Comparison of ENCODE assay signal across 8 cellular contexts in the genomic region with DNA sequence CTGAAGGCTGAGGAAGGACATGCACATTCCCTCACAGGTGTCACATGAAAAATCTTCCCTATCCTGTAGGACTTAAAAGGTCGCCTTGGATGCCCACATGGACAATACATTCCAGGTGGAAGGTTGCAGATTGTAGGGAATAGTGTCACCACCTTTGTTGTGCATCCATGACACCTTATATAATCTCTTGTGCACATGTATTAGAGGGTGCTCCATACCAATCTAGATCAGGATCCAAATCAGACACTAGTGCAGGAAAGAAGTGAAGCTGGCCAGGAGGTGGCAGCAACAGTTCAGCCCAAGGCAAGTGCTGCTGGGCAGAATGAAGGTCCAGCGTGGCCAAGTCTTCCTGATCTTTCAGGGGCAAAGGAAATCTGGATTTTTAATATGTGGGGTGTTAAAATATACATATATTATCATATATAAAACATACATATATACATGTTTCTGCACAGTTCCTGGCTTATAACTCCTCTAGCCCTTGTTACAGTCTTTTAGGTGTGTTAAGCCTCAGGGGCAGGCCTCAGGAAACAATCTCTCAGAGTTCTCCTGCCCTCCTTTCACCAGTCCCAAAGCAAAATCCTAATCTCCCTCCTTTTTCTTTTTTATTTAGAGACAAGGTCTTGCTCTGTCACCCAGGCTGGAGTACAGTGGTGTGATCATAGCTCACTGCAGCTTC. TPM values are rescaled to one million over a fixed set of nuclear protein-coding genes. Genes with fewer than 3 reads are reported as not detected.
A peak's percentile ranks its signal among the peaks of the same experiment; 100 is the strongest.
DNase-seq lines count a peak whose midpoint lies in the region; ATAC-seq and TF ChIP-seq lines count a peak whose summit lies in the region.

No MANE protein-coding gene starts in this region.

- no peak overlapping the region for H3K4me3 Mint-ChIP-seq in activated naive CD8-positive, alpha-beta T cell treated with anti-CD3 and anti-CD28 coated beads, Interleukin-2, amount 10 ng/mL, durations not matched to agents 7 days and 5 days

- TF ChIP-seq POLR2A in prostate gland (IDR thresholded peaks at IDR 0.05), result no peak

- intact Hi-C loops in left cardiac atrium (cut with DNase I) (loop anchor here in 1 of 2 donors (5.0 to 10.0 kb wide), 2 partner anchors 159 to 272 kb away; no protein-coding TSS in a partner anchor), prostate gland (cut with DNase I) (loop anchor here (5.0 kb wide), 1 partner anchor 162 kb away; no protein-coding TSS in a partner anchor)

- H3K27me3 Mint-ChIP-seq in activated naive CD8-positive, alpha-beta T cell treated with anti-CD3 and anti-CD28 coated beads, Interleukin-2, amount 10 ng/mL, durations not matched to agents 7 days and 5 days, result no peaks in the 10 kb centered on the region

- H3K36me3 Mint-ChIP-seq in activated naive CD8-positive, alpha-beta T cell treated with anti-CD3 and anti-CD28 coated beads, Interleukin-2, amount 10 ng/mL, durations not matched to agents 7 days and 5 days, result peaks cover 13% of the 10 kb centered on the region

- TF ChIP-seq CTCF in RWPE2 (IDR thresholded peaks at IDR 0.05; ENCODE audit: poor library complexity, severe bottlenecking) (peak; percentile 86), prostate gland (IDR thresholded peaks at IDR 0.05) (peak in 3 of 4 experiments; percentile 44 to 73 (median 66))

- WGBS in prostate gland, result 57% methylated on average over 2 of the region's 2 CpGs

- no peaks in the 10 kb centered on the region for H3K27me3 ChIP-seq in RWPE2 (ENCODE audit: insufficient read depth, poor library complexity, severe bottlenecking)
- H3K27me3 ChIP-seq in prostate gland (replicated peaks; ENCODE audit: insufficient read depth), result no peaks in the 10 kb centered on the region

- H3K27ac ChIP-seq in RWPE2 (ENCODE audit: poor library complexity, severe bottlenecking), result no peak overlapping the region
- H3K27ac ChIP-seq in prostate gland, result no peak overlapping the region

- peak overlapping the region; percentile 68 for H3K27ac Mint-ChIP-seq in activated naive CD8-positive, alpha-beta T cell treated with anti-CD3 and anti-CD28 coated beads, Interleukin-2, amount 10 ng/mL, durations not matched to agents 7 days and 5 days

- peak; percentile 7 for DNase-seq in activated CD4-positive, CD25-positive, alpha-beta regulatory T cell treated with anti-CD3 and anti-CD28 coated beads, Interleukin-2, amount 50 U/mL, for 16 hours (ENCODE audit: low read depth, low spot score)
- no peak for DNase-seq in activated CD4-positive, CD25-positive, alpha-beta regulatory T cell treated with anti-CD3 and anti-CD28 coated beads, Interleukin-2, amount 50 U/mL, for 72 hours
- peak; percentile 35 for DNase-seq in Jurkat, Clone E6-1 (ENCODE audit: low read depth, low spot score)
- DNase-seq in RWPE2 (ENCODE audit: low spot score) (no peak), left cardiac atrium (peak; percentile 76), prostate gland (ENCODE audit: low spot score) (peak; percentile 54)
- DNase-seq in activated naive CD8-positive, alpha-beta T cell treated with anti-CD3 and anti-CD28 coated beads, Interleukin-2, amount 10 ng/mL, durations not matched to agents 7 days and 5 days, result peak; percentile 60

- H3K4me1 Mint-ChIP-seq in activated naive CD8-positive, alpha-beta T cell treated with anti-CD3 and anti-CD28 coated beads, Interleukin-2, amount 10 ng/mL, durations not matched to agents 7 days and 5 days, result peaks cover 8% of the 10 kb centered on the region

- no peak overlapping the region for H3K4me3 ChIP-seq in Jurkat, Clone E6-1 (ENCODE audit: low read length)
- H3K4me3 ChIP-seq in RWPE2 (ENCODE audit: severe bottlenecking) (no peak overlapping the region), prostate gland (no peak overlapping the region)

- H3K9me3 ChIP-seq in RWPE2 (ENCODE audit: severe bottlenecking), result no peaks in the 10 kb centered on the region
- no peaks in the 10 kb centered on the region for H3K9me3 ChIP-seq in prostate gland

- H3K4me1 ChIP-seq in RWPE2 (ENCODE audit: insufficient read depth, poor library complexity, severe bottlenecking), result peaks cover 3% of the 10 kb centered on the region
- no peaks in the 10 kb centered on the region for H3K4me1 ChIP-seq in prostate gland (replicated peaks)

- POLR2A ChIA-PET in activated naive CD8-positive, alpha-beta T cell treated with anti-CD3 and anti-CD28 coated beads, Interleukin-2, amount 10 ng/mL, durations not matched to agents 7 days and 5 days (lab: Charles Lee), result interaction anchor here (0.6 to 3.1 kb wide), 6 partner anchors 16 to 272 kb away, joined by 3 to 24 read pairs (median 3); partner anchors contain the start of genes NIF3L1 and PPIL3

- H3K36me3 ChIP-seq in RWPE2 (ENCODE audit: low read depth) (peaks cover 67% of the 10 kb centered on the region), prostate gland (peaks cover 3 to 10% of the 10 kb centered on the region in 2 donors)

- ATAC-seq in RWPE2 (ENCODE audit: low read depth) (peak; percentile 82), left cardiac atrium (peak; percentile 75 to 85), HG02798 (IDR thresholded peaks at IDR 0.05; ENCODE audit: poor library complexity, unreplicated experiment) (no peak)
- peak; percentile 55 for ATAC-seq in activated naive CD8-positive, alpha-beta T cell treated with anti-CD3 and anti-CD28 coated beads, Interleukin-2, amount 10 ng/mL, durations not matched to agents 7 days and 5 days (ENCODE audit: low read depth)

- H3K9me3 Mint-ChIP-seq in activated naive CD8-positive, alpha-beta T cell treated with anti-CD3 and anti-CD28 coated beads, Interleukin-2, amount 10 ng/mL, durations not matched to agents 7 days and 5 days, result no peaks in the 10 kb centered on the region

RNA-seq across cellular contexts. Expression of gene NIF3L1, which starts 16.6 kb away (rescaled TPM):
- polyA plus RNA-seq in Jurkat, Clone E6-1 (2012; ENCODE audit: insufficient read depth, insufficient read length), result 71.0 TPM
- total RNA-seq in activated naive CD8-positive, alpha-beta T cell treated with anti-CD3 and anti-CD28 coated beads, Interleukin-2, amount 10 ng/mL, durations not matched to agents 7 days and 5 days, result 10 to 100 TPM; 36.9 to 37.7 TPM
- total RNA-seq in left cardiac atrium (10 to 100 TPM; 17.0 to 20.2 TPM), prostate gland (10 to 100 TPM; 22.4 to 27.7 TPM)

RNA-seq across cellular contexts. Expression of gene PPIL3, which starts 16.9 kb away (rescaled TPM):
- polyA plus RNA-seq in Jurkat, Clone E6-1 (2012; ENCODE audit: insufficient read depth, insufficient read length), result 51.0 TPM
- 10 to 100 TPM; 44.2 to 45.2 TPM for total RNA-seq in activated naive CD8-positive, alpha-beta T cell treated with anti-CD3 and anti-CD28 coated beads, Interleukin-2, amount 10 ng/mL, durations not matched to agents 7 days and 5 days
- 10 to 100 TPM; 22.6 to 25.9 TPM for total RNA-seq in left cardiac atrium
- 10 to 100 TPM; 15.2 to 30.1 TPM for total RNA-seq in prostate gland

RNA-seq across cellular contexts. Expression of gene CLK1, which starts 41.3 kb away (rescaled TPM):
- 55.3 TPM for polyA plus RNA-seq in Jurkat, Clone E6-1 (2012; ENCODE audit: insufficient read depth, insufficient read length)
- 100 to 1,000 TPM; 204 to 228 TPM for total RNA-seq in activated naive CD8-positive, alpha-beta T cell treated with anti-CD3 and anti-CD28 coated beads, Interleukin-2, amount 10 ng/mL, durations not matched to agents 7 days and 5 days
- total RNA-seq in left cardiac atrium, result 10 to 100 TPM; 52.9 to 54.6 TPM
- total RNA-seq in prostate gland, result 100 to 1,000 TPM; 126 to 131 TPM

RNA-seq across cellular contexts. Expression of gene ORC2, which starts 57.7 kb away (rescaled TPM):
- 41.6 TPM for polyA plus RNA-seq in Jurkat, Clone E6-1 (2012; ENCODE audit: insufficient read depth, insufficient read length)
- total RNA-seq in activated naive CD8-positive, alpha-beta T cell treated with anti-CD3 and anti-CD28 coated beads, Interleukin-2, amount 10 ng/mL, durations not matched to agents 7 days and 5 days, result 10 to 100 TPM; 52.0 to 55.0 TPM
- total RNA-seq in left cardiac atrium (10 to 100 TPM; 21.1 to 27.1 TPM), prostate gland (10 to 100 TPM; 21.9 to 32.1 TPM)

Comparison
In these comparisons a context has a peak if more than half of its experiments do, and no peak if none do; other contexts are left out.
1. DNase-seq: peak in activated CD4-positive, CD25-positive, alpha-beta regulatory T cell treated with anti-CD3 and anti-CD28 coated beads, Interleukin-2, amount 50 U/mL, for 16 hours (single experiment), Jurkat, Clone E6-1 (single experiment), activated naive CD8-positive, alpha-beta T cell treated with anti-CD3 and anti-CD28 coated beads, Interleukin-2, amount 10 ng/mL, durations not matched to agents 7 days and 5 days (single experiment), left cardiac atrium (single experiment) and prostate gland (single experiment); none in activated CD4-positive, CD25-positive, alpha-beta regulatory T cell treated with anti-CD3 and anti-CD28 coated beads, Interleukin-2, amount 50 U/mL, for 72 hours (single experiment) and RWPE2 (single experiment).